8 cellular contexts compared by ENCODE assay signal in the genomic region with DNA sequence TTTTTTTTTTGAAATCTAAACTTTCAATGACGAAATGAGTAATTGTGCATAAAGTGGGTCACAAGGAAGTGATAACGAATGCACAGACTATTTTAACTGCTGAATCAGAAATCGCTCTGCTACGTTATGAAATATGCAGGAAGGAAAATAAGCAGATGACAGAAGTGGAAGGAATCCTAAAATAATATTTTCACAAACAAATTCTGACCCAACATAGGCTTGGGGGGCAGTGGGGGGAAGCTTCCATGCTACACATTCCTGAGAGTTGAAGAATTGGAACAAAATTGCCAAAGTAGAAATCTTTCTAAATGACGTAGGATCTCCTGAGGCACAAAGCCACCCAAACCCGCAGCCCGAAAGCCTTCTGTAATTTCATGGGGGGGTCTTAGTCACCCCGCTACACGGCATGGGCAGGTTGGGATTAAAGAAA.
DNase-seq lines count a peak whose midpoint lies in the region; ATAC-seq and TF ChIP-seq lines count a peak whose summit lies in the region.

No MANE protein-coding gene starts in this region.

- peak overlapping the region in 3 of 4 donors; percentile 37 to 63 (median 42) for H3K27ac ChIP-seq in body of pancreas
- H3K27ac ChIP-seq in lower lobe of right lung, result peak overlapping the region; percentile 63
- no peak overlapping the region for H3K27ac ChIP-seq in H9 (ENCODE audit: insufficient read length, low read depth, low read length)

- TF ChIP-seq CTCF in body of pancreas (IDR thresholded peaks at IDR 0.05) (no peak), lower lobe of right lung (IDR thresholded peaks at IDR 0.05) (no peak), natural killer cell (IDR thresholded peaks at IDR 0.05) (no peak), H9 (conservative IDR thresholded peaks at IDR 0.05) (no peak)

- no peak overlapping the region for H3K4me2 ChIP-seq in H9 (ENCODE audit: insufficient read depth, insufficient read length, low read length)

- no peaks in the 10 kb centered on the region for H3K9me3 ChIP-seq in body of pancreas
- no peaks in the 10 kb centered on the region for H3K9me3 ChIP-seq in lower lobe of right lung
- no peaks in the 10 kb centered on the region for H3K9me3 ChIP-seq in H9 (ENCODE audit: control insufficient read depth, low read depth, low read length)

- no peaks in the 10 kb centered on the region for H3K79me2 ChIP-seq in H9 (ENCODE audit: insufficient read depth, low read length)

- H3K4me3 ChIP-seq in body of pancreas, result no peak overlapping the region
- peak overlapping the region; percentile 29 for H3K4me3 ChIP-seq in lower lobe of right lung

- H3K9ac ChIP-seq in H9 (ENCODE audit: extremely low read depth, insufficient read length, low read length), result no peak overlapping the region

- ATAC-seq in body of pancreas, result peak; percentile 35
- peak; percentile 20 to 56 for ATAC-seq in lower lobe of right lung
- ATAC-seq in natural killer cell, result no peak
- no peak for ATAC-seq in HG02884 (IDR thresholded peaks at IDR 0.05; ENCODE audit: unreplicated experiment)

- no peaks in the 10 kb centered on the region for H4K20me1 ChIP-seq in H9 (ENCODE audit: control insufficient read depth, insufficient read depth, insufficient read length)

- no peak overlapping the region for H3K14ac ChIP-seq in H9 (ENCODE audit: insufficient read depth, low read length)

- no peaks in the 10 kb centered on the region for H3K36me3 ChIP-seq in body of pancreas (replicated peaks in 1 of 2; ENCODE audit: insufficient read depth in 1 of 2, low read depth in 2 of 2)
- H3K36me3 ChIP-seq in lower lobe of right lung, result no peaks in the 10 kb centered on the region

- H2BK120ac ChIP-seq in H9 (ENCODE audit: low read depth, low read length, poor library complexity, severe bottlenecking), result no peak overlapping the region

- H3K23me2 ChIP-seq in H9 (ENCODE audit: insufficient read length, low read depth, low read length, poor library complexity, severe bottlenecking), result no peaks in the 10 kb centered on the region

- no peaks in the 10 kb centered on the region for H3K36me3 Mint-ChIP-seq in natural killer cell
- H3K36me3 Mint-ChIP-seq in H9 (ENCODE audit: insufficient read depth in 1 of 3, low read depth in 3 of 3), result no peaks in the 10 kb centered on the region

- WGBS in body of pancreas, 2 donors, result 45 to 49% methylated on average over 9 of the region's 9 CpGs
- WGBS in H9 (ENCODE audit: extremely low coverage, insufficient read length, low lambda C conversion rate), result no CpG with 5 or more reads among the region's 9 CpGs

- intact Hi-C loops in body of pancreas (cut with DNase I), result no loop called here
- intact Hi-C loops in lower lobe of right lung (cut with DNase I), result no loop called here
- intact Hi-C loops in natural killer cell (cut with micrococcal nuclease), result no loop called here

- no peak overlapping the region for H3K4ac ChIP-seq in H9 (ENCODE audit: low read depth, low read length)

- H4K8ac ChIP-seq in H9 (replicated peaks; ENCODE audit: insufficient read length, low read depth, low read length), result no peak overlapping the region

- H3K27me3 ChIP-seq in body of pancreas, result no peaks in the 10 kb centered on the region
- no peaks in the 10 kb centered on the region for H3K27me3 ChIP-seq in lower lobe of right lung (ENCODE audit: low read depth)
- no peaks in the 10 kb centered on the region; the same call in 1 of the 2 replicates for H3K27me3 ChIP-seq in H9 (ENCODE audit: insufficient read depth, low read length)

- H3K9me3 Mint-ChIP-seq in natural killer cell (no peaks in the 10 kb centered on the region), H9 (no peaks in the 10 kb centered on the region)

- TF ChIP-seq POLR2A in body of pancreas (IDR thresholded peaks at IDR 0.05), result no peak

- no peak overlapping the region for H4K5ac ChIP-seq in H9 (ENCODE audit: insufficient read length, low read depth, low read length)

- no peak overlapping the region for H2AFZ ChIP-seq in H9 (ENCODE audit: low read length)

- H3K4me3 Mint-ChIP-seq in natural killer cell (no peak overlapping the region), H9 (no peak overlapping the region)

- H3K27me3 Mint-ChIP-seq in natural killer cell (ENCODE audit: low read depth in 2 of 2) (no peaks in the 10 kb centered on the region), H9 (ENCODE audit: low read depth) (no peaks in the 10 kb centered on the region; the same call in 1 of the 2 replicates)

- no peak overlapping the region for H3K56ac ChIP-seq in H9 (ENCODE audit: insufficient read length, low read depth, low read length)

- H3K4me1 ChIP-seq in body of pancreas (peaks cover 15% of the 10 kb centered on the region), lower lobe of right lung (peaks cover 24% of the 10 kb centered on the region), H9 (ENCODE audit: insufficient read depth, low read length) (no peaks in the 10 kb centered on the region)

- no peak overlapping the region for H3K23ac ChIP-seq in H9 (ENCODE audit: insufficient read length, low read depth, low read length)

- no peak overlapping the region for H2BK20ac ChIP-seq in H9 (ENCODE audit: low read depth, low read length, poor library complexity, severe bottlenecking)

- no peak overlapping the region for H2BK15ac ChIP-seq in H9 (ENCODE audit: low read depth, low read length)

- H3K27ac Mint-ChIP-seq in natural killer cell (peak overlapping the region in 1 of 2 donors; percentile 3), H9 (no peak overlapping the region; a peak in 1 of 7 replicates)

- H3K4me1 Mint-ChIP-seq in natural killer cell, result peaks cover 10 to 26% of the 10 kb centered on the region in 2 donors
- peaks cover 9 to 10% of the 10 kb centered on the region in 2 experiments for H3K4me1 Mint-ChIP-seq in H9

- H2AK5ac ChIP-seq in H9 (ENCODE audit: insufficient read length, low read length), result no peak overlapping the region

- H4K91ac ChIP-seq in H9 (ENCODE audit: insufficient read length, low read depth, low read length), result no peak overlapping the region

- DNase-seq in stimulated activated naive CD4-positive, alpha-beta T cell treated with Interleukin-2 at 50 U/mL for 16 hours (lab: John Stamatoyannopoulos, UW), result peak; percentile 23
- DNase-seq in stimulated activated naive CD4-positive, alpha-beta T cell (lab: John Stamatoyannopoulos, UW), result no peak
- DNase-seq in body of pancreas (no peak), lower lobe of right lung (no peak), natural killer cell (no peak), LoVo (ENCODE audit: low spot score) (no peak), H9 (no peak)

- no peak overlapping the region for H3T11ph ChIP-seq in H9 (ENCODE audit: low read length)

- no peak overlapping the region for H2BK12ac ChIP-seq in H9 (ENCODE audit: insufficient read length, low read depth, low read length)

- no peak overlapping the region for H2BK5ac ChIP-seq in H9 (ENCODE audit: insufficient read length, low read length)

- no peak overlapping the region for H3K18ac ChIP-seq in H9 (ENCODE audit: insufficient read length, low read depth, low read length)

- H3K79me1 ChIP-seq in H9 (ENCODE audit: insufficient read depth, low read depth, low read length, poor library complexity, severe bottlenecking), result no peaks in the 10 kb centered on the region

Comparison
In these comparisons a context has a peak if more than half of its experiments do, and no peak if none do; other contexts are left out.
1. ATAC-seq: peak in body of pancreas (single experiment) and lower lobe of right lung (2 of 2); none in natural killer cell (0 of 3) and HG02884 (single experiment).